In the genomic region with DNA sequence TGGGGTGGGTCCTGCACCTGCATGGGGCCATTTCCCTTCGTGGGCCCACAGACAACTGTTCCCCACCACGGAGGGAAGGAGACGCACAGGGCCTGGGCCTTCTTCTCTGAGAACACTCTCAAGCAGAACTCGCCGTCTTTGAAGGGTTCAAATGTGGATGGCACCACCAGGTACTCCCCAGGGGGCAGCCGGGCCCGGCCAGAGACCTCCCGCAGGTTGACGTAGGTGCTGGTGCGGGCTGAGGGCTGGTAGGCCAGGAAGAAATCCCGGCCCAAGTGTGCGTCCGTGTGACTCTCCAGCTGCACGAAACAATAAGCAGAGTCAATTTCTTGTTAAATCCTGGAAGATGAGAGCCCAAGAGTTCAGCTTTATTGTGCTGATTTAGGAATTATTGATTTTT, we compare ENCODE assay signal across 6 cellular contexts. TPM values are rescaled to one million over a fixed set of nuclear protein-coding genes. Genes with fewer than 3 reads are reported as not detected.
"Had no signal": no experiment of that assay in that cellular context is flagged by ENCODE, and none has a peak within 500 bp of the region (broad histone marks: within the 10 kb centered on the region; RNA-seq: fewer than 3 reads in every experiment).

No MANE protein-coding gene starts in this region.

- H3K27me3 Mint-ChIP-seq: IgD-negative memory B cell had no signal

- DNase-seq: IMR-90, KBM-7 had no signal

- H3K9me3 Mint-ChIP-seq: IgD-negative memory B cell had no signal

- H3K27ac ChIP-seq: HL-60 had no signal

- H3K4me1 Mint-ChIP-seq: IgD-negative memory B cell had no signal

- H3K36me3 Mint-ChIP-seq: IgD-negative memory B cell had no signal

- H3K27ac Mint-ChIP-seq: IgD-negative memory B cell had no signal

- H3K4me3 Mint-ChIP-seq: IgD-negative memory B cell had no signal

- H3K4me3 ChIP-seq: K562 had no signal

- ATAC-seq: K562 had no signal

RNA-seq across cellular contexts. Expression of a gene that starts 56.4 kb away (rescaled TPM):
- total RNA-seq: HT1080, IMR-90, K562 had no signal
- polyA plus RNA-seq: IgD-negative memory B cell, IMR-90 had no signal
